ENCODE assay signal across 39 cellular contexts in genomic region chr9:38656896-38657295, GRCh38. TPM values are rescaled to one million over a fixed set of nuclear protein-coding genes. Genes with fewer than 3 reads are reported as not detected.
"Had no signal": no experiment of that assay in that cellular context is flagged by ENCODE, and none has a peak within 500 bp of the region (broad histone marks: within the 10 kb centered on the region; RNA-seq: fewer than 3 reads in every experiment).

No MANE protein-coding gene starts in this region.

- H3K9me3 Mint-ChIP-seq: activated naive CD4-positive, alpha-beta T cell treated with anti-CD3 and anti-CD28 coated beads for 36 hours; activated naive CD4-positive, alpha-beta T cell treated with anti-CD3 and anti-CD28 coated beads, Interleukin-2, amount 10 ng/mL, durations not matched to agents 7 days and 5 days; activated naive CD4-positive, alpha-beta T cell treated with anti-CD3 and anti-CD28 coated beads, Interleukin-2, amount 50 U/mL, for 24 hours; activated naive CD4-positive, alpha-beta T cell treated with anti-CD3 and anti-CD28 coated beads, Interleukin-2, amount 50 U/mL, for 72 hours; activated naive CD8-positive, alpha-beta T cell treated with anti-CD3 and anti-CD28 coated beads for 36 hours; activated naive CD8-positive, alpha-beta T cell treated with anti-CD3 and anti-CD28 coated beads, Interleukin-2, amount 10 ng/mL, durations not matched to agents 7 days and 5 days; activated naive CD8-positive, alpha-beta T cell treated with anti-CD3 and anti-CD28 coated beads, Interleukin-2, amount 50 U/mL, for 24 hours; activated T-cell treated with anti-CD3 and anti-CD28 coated beads, Interleukin-2, amount 50 U/mL, for 24 hours; activated T-cell treated with anti-CD3 and anti-CD28 coated beads, Interleukin-2, amount 50 U/mL, for 4 hours; activated T-cell treated with anti-CD3 and anti-CD28 coated beads, Interleukin-2, amount 50 U/mL, for 72 hours; activated T-helper 1 cell treated with anti-CD3 and anti-CD28 coated beads, Interleukin-12 subunit alpha, Interleukin-12 subunit beta, Interleukin-2, Interleukin-4 antibody, amounts not matched to agents 30 ng/mL and 10 ng/mL and 1 ng/mL, durations not matched to agents 14 hours and 24 hours and 36 hours; activated T-helper 17 cell treated with anti-CD3 and anti-CD28 coated beads, Interleukin-2, amount 50 U/mL, for 72 hours; activated T-helper 2 cell treated with anti-CD3 and anti-CD28 coated beads, Interferon-gamma antibody, Interleukin-2, Interleukin-4, amounts not matched to agents 10 μg/mL and 5 μg/mL and 100 μg/mL, durations not matched to agents 14 hours and 24 hours and 36 hours; brain; central memory CD8-positive, alpha-beta T cell had no signal

- H3K4me3 Mint-ChIP-seq: activated naive CD4-positive, alpha-beta T cell treated with anti-CD3 and anti-CD28 coated beads for 36 hours; activated naive CD4-positive, alpha-beta T cell treated with anti-CD3 and anti-CD28 coated beads, Interleukin-2, amount 10 ng/mL, durations not matched to agents 7 days and 5 days; activated naive CD4-positive, alpha-beta T cell treated with anti-CD3 and anti-CD28 coated beads, Interleukin-2, amount 50 U/mL, for 24 hours; activated naive CD8-positive, alpha-beta T cell; activated naive CD8-positive, alpha-beta T cell treated with anti-CD3 and anti-CD28 coated beads for 36 hours; activated naive CD8-positive, alpha-beta T cell treated with anti-CD3 and anti-CD28 coated beads, Interleukin-2, amount 10 ng/mL, durations not matched to agents 7 days and 5 days; activated naive CD8-positive, alpha-beta T cell treated with anti-CD3 and anti-CD28 coated beads, Interleukin-2, amount 50 U/mL, for 24 hours; activated T-cell treated with anti-CD3 and anti-CD28 coated beads, Interleukin-2, amount 50 U/mL, for 24 hours; activated T-cell treated with anti-CD3 and anti-CD28 coated beads, Interleukin-2, amount 50 U/mL, for 4 hours; activated T-cell treated with anti-CD3 and anti-CD28 coated beads, Interleukin-2, amount 50 U/mL, for 72 hours; activated T-helper 1 cell treated with anti-CD3 and anti-CD28 coated beads, Interleukin-12 subunit alpha, Interleukin-12 subunit beta, Interleukin-2, Interleukin-4 antibody, amounts not matched to agents 30 ng/mL and 10 ng/mL and 1 ng/mL, durations not matched to agents 14 hours and 24 hours and 36 hours; activated T-helper 17 cell treated with anti-CD3 and anti-CD28 coated beads, Interleukin-2, amount 50 U/mL, for 72 hours; brain; central memory CD8-positive, alpha-beta T cell had no signal

- H3K4me1 Mint-ChIP-seq: activated naive CD4-positive, alpha-beta T cell treated with anti-CD3 and anti-CD28 coated beads, Interleukin-2, amount 10 ng/mL, durations not matched to agents 7 days and 5 days; activated naive CD4-positive, alpha-beta T cell treated with anti-CD3 and anti-CD28 coated beads, Interleukin-2, amount 50 U/mL, for 24 hours; activated naive CD8-positive, alpha-beta T cell treated with anti-CD3 and anti-CD28 coated beads for 36 hours; activated naive CD8-positive, alpha-beta T cell treated with anti-CD3 and anti-CD28 coated beads, Interleukin-2, amount 10 ng/mL, durations not matched to agents 7 days and 5 days; activated naive CD8-positive, alpha-beta T cell treated with anti-CD3 and anti-CD28 coated beads, Interleukin-2, amount 50 U/mL, for 24 hours; activated T-helper 17 cell treated with anti-CD3 and anti-CD28 coated beads, Interleukin-2, amount 50 U/mL, for 72 hours; brain; central memory CD8-positive, alpha-beta T cell had no signal

- DNase-seq: activated effector memory CD4-positive, alpha-beta T cell treated with anti-CD3 and anti-CD28 coated beads, Interleukin-2, amount 50 U/mL, for 16 hours; activated effector memory CD4-positive, alpha-beta T cell treated with Interleukin-2 at 50 U/mL for 16 hours; activated gamma-delta T cell; activated gamma-delta T cell treated with Interleukin-2 at 50 U/mL for 16 hours; activated naive CD4-positive, alpha-beta T cell; activated naive CD4-positive, alpha-beta T cell treated with anti-CD3 and anti-CD28 coated beads for 36 hours; activated naive CD4-positive, alpha-beta T cell treated with anti-CD3 and anti-CD28 coated beads, Interleukin-2, amount 10 ng/mL, durations not matched to agents 7 days and 5 days; activated naive CD4-positive, alpha-beta T cell treated with anti-CD3 and anti-CD28 coated beads, Interleukin-2, amount 50 U/mL, for 16 hours; activated naive CD4-positive, alpha-beta T cell treated with Interleukin-2 at 50 U/mL for 16 hours; activated naive CD8-positive, alpha-beta T cell treated with anti-CD3 and anti-CD28 coated beads for 36 hours; activated naive CD8-positive, alpha-beta T cell treated with anti-CD3 and anti-CD28 coated beads, Interleukin-2, amount 10 ng/mL, durations not matched to agents 7 days and 5 days; activated naive CD8-positive, alpha-beta T cell treated with anti-CD3 and anti-CD28 coated beads, Interleukin-2, amount 50 U/mL, for 24 hours; activated T-cell treated with anti-CD3 and anti-CD28 coated beads for 4 hours; activated T-cell treated with anti-CD3 and anti-CD28 coated beads, Interleukin-2, amount 50 U/mL, for 1 hour; activated T-cell treated with anti-CD3 and anti-CD28 coated beads, Interleukin-2, amount 50 U/mL, for 24 hours; activated T-cell treated with anti-CD3 and anti-CD28 coated beads, Interleukin-2, amount 50 U/mL, for 4 hours; activated T-cell treated with anti-CD3 and anti-CD28 coated beads, Interleukin-2, amount 50 U/mL, for 48 hours; activated T-cell treated with anti-CD3 and anti-CD28 coated beads, Interleukin-2, amount 50 U/mL, for 72 hours; adrenal gland; amniotic stem cell; amygdala; anterior cingulate cortex; aorta; body of pancreas; brain microvascular endothelial cell; caudate nucleus; central memory CD4-positive, alpha-beta T cell; cerebellar nuclear complex had no signal

- H3K4me1 ChIP-seq: adrenal gland, ascending aorta, body of pancreas, breast epithelium had no signal

- H3K9me3 ChIP-seq: adrenal gland, ascending aorta, body of pancreas, breast epithelium had no signal

- H3K36me3 ChIP-seq: adrenal gland, ascending aorta, brain microvascular endothelial cell, breast epithelium, cardiac muscle cell had no signal

- H3K27ac ChIP-seq: adrenal gland, ascending aorta, body of pancreas, brain microvascular endothelial cell, breast epithelium, cardiac muscle cell had no signal

- H3K27me3 ChIP-seq: adrenal gland, ascending aorta, body of pancreas, brain microvascular endothelial cell, breast epithelium had no signal

- H3K27ac Mint-ChIP-seq: activated naive CD4-positive, alpha-beta T cell treated with anti-CD3 and anti-CD28 coated beads for 36 hours; activated naive CD4-positive, alpha-beta T cell treated with anti-CD3 and anti-CD28 coated beads, Interleukin-2, amount 10 ng/mL, durations not matched to agents 7 days and 5 days; activated naive CD4-positive, alpha-beta T cell treated with anti-CD3 and anti-CD28 coated beads, Interleukin-2, amount 50 U/mL, for 24 hours; activated naive CD4-positive, alpha-beta T cell treated with anti-CD3 and anti-CD28 coated beads, Interleukin-2, amount 50 U/mL, for 72 hours; activated naive CD8-positive, alpha-beta T cell; activated naive CD8-positive, alpha-beta T cell treated with anti-CD3 and anti-CD28 coated beads for 36 hours; activated naive CD8-positive, alpha-beta T cell treated with anti-CD3 and anti-CD28 coated beads, Interleukin-2, amount 10 ng/mL, durations not matched to agents 7 days and 5 days; activated naive CD8-positive, alpha-beta T cell treated with anti-CD3 and anti-CD28 coated beads, Interleukin-2, amount 50 U/mL, for 24 hours; activated T-cell treated with anti-CD3 and anti-CD28 coated beads, Interleukin-2, amount 50 U/mL, for 24 hours; activated T-cell treated with anti-CD3 and anti-CD28 coated beads, Interleukin-2, amount 50 U/mL, for 72 hours; activated T-helper 1 cell treated with anti-CD3 and anti-CD28 coated beads, Interleukin-12 subunit alpha, Interleukin-12 subunit beta, Interleukin-2, Interleukin-4 antibody, amounts not matched to agents 30 ng/mL and 10 ng/mL and 1 ng/mL, durations not matched to agents 14 hours and 24 hours and 36 hours; activated T-helper 17 cell treated with anti-CD3 and anti-CD28 coated beads, Interleukin-2, amount 50 U/mL, for 72 hours; activated T-helper 2 cell treated with anti-CD3 and anti-CD28 coated beads, Interferon-gamma antibody, Interleukin-2, Interleukin-4, amounts not matched to agents 10 μg/mL and 5 μg/mL and 100 μg/mL, durations not matched to agents 14 hours and 24 hours and 36 hours; brain had no signal

- H3K4me3 ChIP-seq: adrenal gland, ascending aorta, body of pancreas, breast epithelium, cardiac muscle cell had no signal

- ATAC-seq: activated naive CD4-positive, alpha-beta T cell treated with anti-CD3 and anti-CD28 coated beads, Interleukin-2, amount 50 U/mL, for 72 hours; activated naive CD8-positive, alpha-beta T cell treated with anti-CD3 and anti-CD28 coated beads, Interleukin-2, amount 50 U/mL, for 24 hours; activated T-cell treated with anti-CD3 and anti-CD28 coated beads, Interleukin-2, amount 50 U/mL, for 4 hours; activated T-cell treated with anti-CD3 and anti-CD28 coated beads, Interleukin-2, amount 50 U/mL, for 72 hours; activated T-helper 17 cell treated with anti-CD3 and anti-CD28 coated beads, Interleukin-2, amount 50 U/mL, for 72 hours; body of pancreas had no signal

- H3K36me3 Mint-ChIP-seq: activated naive CD4-positive, alpha-beta T cell treated with anti-CD3 and anti-CD28 coated beads, Interleukin-2, amount 10 ng/mL, durations not matched to agents 7 days and 5 days; activated naive CD4-positive, alpha-beta T cell treated with anti-CD3 and anti-CD28 coated beads, Interleukin-2, amount 50 U/mL, for 24 hours; activated naive CD4-positive, alpha-beta T cell treated with anti-CD3 and anti-CD28 coated beads, Interleukin-2, amount 50 U/mL, for 72 hours; activated naive CD8-positive, alpha-beta T cell; activated naive CD8-positive, alpha-beta T cell treated with anti-CD3 and anti-CD28 coated beads for 36 hours; activated naive CD8-positive, alpha-beta T cell treated with anti-CD3 and anti-CD28 coated beads, Interleukin-2, amount 10 ng/mL, durations not matched to agents 7 days and 5 days; brain had no signal

RNA-seq across cellular contexts. Expression of gene ANKRD18A, which starts 36.5 kb away (rescaled TPM):
- total RNA-seq: ascending aorta had no signal
